ENCODE assay signal across 26 cellular contexts in genomic region chr12:16499617-16500016, GRCh38.
"Had no signal": no experiment of that assay in that cellular context is flagged by ENCODE, and none has a peak within 500 bp of the region (broad histone marks: within the 10 kb centered on the region; RNA-seq: fewer than 3 reads in every experiment).

No MANE protein-coding gene starts in this region.

- DNase-seq: cerebellar nuclear complex; cortex of kidney; effector memory CD8-positive, alpha-beta T cell; erythroblast; esophagus squamous epithelium; foreskin keratinocyte; glutamatergic neuron; kidney; naive B cell; sigmoid colon; small intestine; stimulated activated CD4-positive, alpha-beta T cell treated with anti-CD3 and anti-CD28 coated beads, Interleukin-15, amount 100 ng/mL, for 24 hours; stimulated activated CD4-positive, alpha-beta T cell treated with anti-CD3 and anti-CD28 coated beads, Interleukin-4, amount 100 ng/mL, for 1 hour; stimulated activated CD8-positive, alpha-beta memory T cell treated with anti-CD3 and anti-CD28 coated beads, Interleukin-4, amount 100 ng/mL, for 48 hours; stimulated activated naive CD4-positive, alpha-beta T cell; stimulated activated naive CD8-positive, alpha-beta T cell treated with anti-CD3 and anti-CD28 coated beads, Interleukin-15, amount 100 ng/mL, for 72 hours; transverse colon; upper lobe of right lung; uterus had no signal

- H3K4me1 ChIP-seq: esophagus squamous epithelium, foreskin keratinocyte, parathyroid adenoma, sigmoid colon, suprapubic skin, transverse colon, upper lobe of right lung, uterus had no signal

- H3K27ac ChIP-seq: esophagus squamous epithelium, foreskin keratinocyte, neutrophil, parathyroid adenoma, sigmoid colon, suprapubic skin, transverse colon, upper lobe of right lung, uterus had no signal

- H3K36me3 ChIP-seq: esophagus squamous epithelium, neutrophil, sigmoid colon, suprapubic skin, transverse colon, upper lobe of right lung, uterus had no signal

- H3K4me3 ChIP-seq: esophagus squamous epithelium, lung, sigmoid colon, suprapubic skin, transverse colon, upper lobe of right lung, uterus had no signal

- H3K9me3 ChIP-seq: esophagus squamous epithelium, neutrophil, sigmoid colon, suprapubic skin, transverse colon, upper lobe of right lung, uterus had no signal

- FAIRE-seq: endometrium, kidney, small intestine had no signal

- H3K27me3 ChIP-seq: esophagus squamous epithelium, foreskin keratinocyte, neutrophil, sigmoid colon, suprapubic skin, transverse colon, upper lobe of right lung, uterus had no signal

- ATAC-seq: effector memory CD8-positive, alpha-beta T cell; foreskin keratinocyte; left lobe of liver; natural killer cell treated with Interleukin-12 subunit alpha and Interleukin-12 subunit beta and Interleukin-15 and Interleukin-18, amount 100 ng/mL, for 72 hours; stimulated activated naive CD8-positive, alpha-beta T cell treated with anti-CD3 and anti-CD28 coated beads, Interleukin-15, amount 100 ng/mL, for 72 hours; upper lobe of right lung had no signal
